ENCODE assay signal across 22 cellular contexts in genomic region chr7:154571772-154572171, GRCh38.
"Had no signal": no experiment of that assay in that cellular context is flagged by ENCODE, and none has a peak within 500 bp of the region (broad histone marks: within the 10 kb centered on the region; RNA-seq: fewer than 3 reads in every experiment).

No MANE protein-coding gene starts in this region.

- H3K27ac ChIP-seq: coronary artery, dorsolateral prefrontal cortex, esophagus squamous epithelium, gastrocnemius medialis, heart right ventricle, left lung, lower lobe of right lung had no signal

- H3K27me3 Mint-ChIP-seq: memory B cell had no signal

- H3K4me3 ChIP-seq: coronary artery, dorsolateral prefrontal cortex, esophagus squamous epithelium, gastrocnemius medialis, heart right ventricle, left lung, lower lobe of right lung had no signal

- H3K4me1 ChIP-seq: esophagus squamous epithelium, gastrocnemius medialis, heart right ventricle, left lung, lower lobe of right lung had no signal

- H3K4me1 Mint-ChIP-seq: memory B cell; naive thymus-derived CD4-positive, alpha-beta T cell had no signal

- H3K36me3 Mint-ChIP-seq: memory B cell had no signal

- H3K36me3 ChIP-seq: esophagus squamous epithelium, gastrocnemius medialis, heart right ventricle, left lung, lower lobe of right lung had no signal

- H3K4me3 Mint-ChIP-seq: memory B cell; naive thymus-derived CD4-positive, alpha-beta T cell had no signal

- H3K27me3 ChIP-seq: dorsolateral prefrontal cortex, esophagus squamous epithelium, gastrocnemius medialis, heart right ventricle, left lung had no signal

- H3K27ac Mint-ChIP-seq: memory B cell; naive thymus-derived CD4-positive, alpha-beta T cell had no signal

- DNase-seq: dermis blood vessel endothelial cell; dorsolateral prefrontal cortex; effector CD4-positive, alpha-beta T cell; effector memory CD4-positive, alpha-beta T cell; esophagus squamous epithelium; foreskin fibroblast; foreskin melanocyte; gastrocnemius medialis; glutamatergic neuron; head of caudate nucleus; heart right ventricle; hippocampal formation; left cardiac atrium; left lung; left ventricle myocardium superior; lower lobe of right lung; mammary epithelial cell; mesendoderm; midbrain; naive thymus-derived CD4-positive, alpha-beta T cell had no signal

- H3K9me3 ChIP-seq: esophagus squamous epithelium, gastrocnemius medialis, left lung, lower lobe of right lung had no signal
